ENCODE assay signal across 28 cellular contexts in the genomic region with DNA sequence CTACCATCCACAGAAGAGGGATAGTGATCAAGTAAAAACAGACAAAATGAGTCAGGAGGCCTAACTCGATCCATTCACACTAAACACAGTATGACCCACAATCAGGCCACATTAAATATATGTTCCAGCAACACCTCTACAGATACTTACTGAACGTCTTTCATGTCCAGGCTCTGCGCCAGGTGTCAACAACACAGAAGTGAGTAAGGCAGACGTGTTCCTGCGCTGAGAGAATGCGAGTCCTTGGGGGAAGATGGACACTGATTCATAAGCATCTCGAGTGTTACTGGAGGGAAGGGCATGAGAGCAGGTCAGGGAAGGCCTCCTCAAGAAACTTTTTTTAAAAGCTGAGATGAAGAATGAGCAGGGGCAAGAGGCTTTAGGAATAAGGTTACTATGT.
DNase-seq lines count a peak whose midpoint lies in the region; ATAC-seq and TF ChIP-seq lines count a peak whose summit lies in the region.
"Had no signal": no experiment of that assay in that cellular context is flagged by ENCODE, and none has a peak within 500 bp of the region (broad histone marks: within the 10 kb centered on the region; RNA-seq: fewer than 3 reads in every experiment).

No MANE protein-coding gene starts in this region.

- H3K36me3 ChIP-seq in breast epithelium (no peaks in the 10 kb centered on the region), colonic mucosa (no peaks in the 10 kb centered on the region), mucosa of descending colon (ENCODE audit: low read depth) (no peaks in the 10 kb centered on the region)
- H3K36me3 ChIP-seq: left ventricle myocardium inferior had no signal

- intact Hi-C loops in MCF 10A (cut with micrococcal nuclease), result no loop called here
- intact Hi-C loops in breast epithelium (cut with DNase I; ENCODE audit: low total_unique reads), result no loop called here
- intact Hi-C loops in colonic mucosa (cut with DNase I), result no loop called here
- intact Hi-C loops in mucosa of descending colon (cut with DNase I, micrococcal nuclease), result no loop called here
- intact Hi-C loops in activated CD4-positive, alpha-beta memory T cell treated with anti-CD3 and anti-CD28 coated beads for 36 hours (cut with micrococcal nuclease), result no loop called here

- H3K4me1 ChIP-seq in breast epithelium, result no peaks in the 10 kb centered on the region
- no peaks in the 10 kb centered on the region for H3K4me1 ChIP-seq in colonic mucosa
- peaks cover 5% of the 10 kb centered on the region for H3K4me1 ChIP-seq in mucosa of descending colon (ENCODE audit: low read depth)
- H3K4me1 ChIP-seq: left ventricle myocardium inferior had no signal

- H3K9me3 ChIP-seq in breast epithelium, result no peaks in the 10 kb centered on the region
- no peaks in the 10 kb centered on the region for H3K9me3 ChIP-seq in colonic mucosa
- H3K9me3 ChIP-seq in mucosa of descending colon, result no peaks in the 10 kb centered on the region
- H3K9me3 ChIP-seq: body of pancreas, left ventricle myocardium inferior had no signal

- H3K27me3 ChIP-seq in breast epithelium (no peaks in the 10 kb centered on the region), colonic mucosa (no peaks in the 10 kb centered on the region)
- H3K27me3 ChIP-seq: body of pancreas had no signal

- H3K27ac ChIP-seq in breast epithelium (no peak overlapping the region), colonic mucosa (peak overlapping the region; percentile 60)
- H3K27ac ChIP-seq: body of pancreas, C4-2B, left ventricle myocardium inferior, SK-N-MC had no signal

- DNase-seq in MCF 10A (ENCODE audit: unreplicated experiment), result peak; percentile 88
- no peak for DNase-seq in breast epithelium (ENCODE audit: low spot score in 2 of 2)
- DNase-seq in colonic mucosa, result peak; percentile 37
- peak; percentile 40 to 48 (median 41) for DNase-seq in mucosa of descending colon
- no peak for DNase-seq in activated T-cell treated with anti-CD3 and anti-CD28 coated beads, Interleukin-2, amount 50 U/mL, for 1 hour
- DNase-seq in DMS153 (lab: John Stamatoyannopoulos, UW), result no peak
- DNase-seq in activated CD4-positive, alpha-beta memory T cell treated with anti-CD3 and anti-CD28 coated beads for 36 hours, result no peak
- DNase-seq: activated CD4-positive, alpha-beta T cell treated with anti-CD3 and anti-CD28 coated beads, Interleukin-2, amount 50 U/mL, for 48 hours; activated CD4-positive, CD25-positive, alpha-beta regulatory T cell treated with anti-CD3 and anti-CD28 coated beads, Interleukin-2, amount 50 U/mL, for 72 hours; activated CD8-positive, alpha-beta memory T cell treated with anti-CD3 and anti-CD28 coated beads, Interleukin-2, amount 50 U/mL, for 4 hours; activated naive CD4-positive, alpha-beta T cell treated with anti-CD3 and anti-CD28 coated beads for 36 hours; body of pancreas; cerebellar nuclear complex; COR-L47; GDM1; hypothalamus; left ventricle myocardium inferior; mesendoderm; NCI-H2107; occipital lobe; T-helper 17 cell had no signal

- no peak overlapping the region for H3K9ac ChIP-seq in colonic mucosa (ENCODE audit: low read depth in 2 of 2, low read length in 2 of 2)

- H3K4me3 Mint-ChIP-seq in MCF 10A (ENCODE audit: unreplicated experiment), result no peak overlapping the region
- H3K4me3 Mint-ChIP-seq in activated CD4-positive, alpha-beta memory T cell treated with anti-CD3 and anti-CD28 coated beads for 36 hours, result no peak overlapping the region
- H3K4me3 Mint-ChIP-seq: activated naive CD4-positive, alpha-beta T cell treated with anti-CD3 and anti-CD28 coated beads for 36 hours; activated T-helper 1 cell treated with anti-CD3 and anti-CD28 coated beads, Interleukin-12 subunit alpha, Interleukin-12 subunit beta, Interleukin-2, Interleukin-4 antibody, amounts not matched to agents 30 ng/mL and 10 ng/mL and 1 ng/mL, durations not matched to agents 14 hours and 24 hours and 36 hours; IgD-negative memory B cell; stimulated activated effector memory CD8-positive, alpha-beta T cell treated with anti-CD3 and anti-CD28 coated beads, Interleukin-12 subunit alpha, Interleukin-12 subunit beta, amount 100 ng/mL, for 72 hours; T-helper 17 cell; type B pancreatic cell had no signal

- peaks cover 15% of the 10 kb centered on the region for H3K4me1 Mint-ChIP-seq in MCF 10A (ENCODE audit: insufficient read depth, unreplicated experiment)
- no peaks in the 10 kb centered on the region for H3K4me1 Mint-ChIP-seq in activated CD4-positive, alpha-beta memory T cell treated with anti-CD3 and anti-CD28 coated beads for 36 hours (ENCODE audit: low read depth)
- H3K4me1 Mint-ChIP-seq: IgD-negative memory B cell; stimulated activated effector memory CD8-positive, alpha-beta T cell treated with anti-CD3 and anti-CD28 coated beads, Interleukin-12 subunit alpha, Interleukin-12 subunit beta, amount 100 ng/mL, for 72 hours; T-helper 17 cell had no signal

- ATAC-seq in mucosa of descending colon, result peak; percentile 75
- ATAC-seq in GM19452 (IDR thresholded peaks at IDR 0.05; ENCODE audit: unreplicated experiment), result no peak
- ATAC-seq: body of pancreas; stimulated activated effector memory CD8-positive, alpha-beta T cell treated with anti-CD3 and anti-CD28 coated beads, Interleukin-12 subunit alpha, Interleukin-12 subunit beta, amount 100 ng/mL, for 72 hours; T-helper 17 cell had no signal

- CTCF ChIA-PET in MCF 10A (lab: Yijun Ruan, JAX), result interaction anchor here (0.8 to 1.4 kb wide), 7 partner anchors 8 to 75 kb away, joined by 3 to 6 read pairs (median 4); no protein-coding TSS in a partner anchor
- CTCF ChIA-PET in activated CD4-positive, alpha-beta memory T cell treated with anti-CD3 and anti-CD28 coated beads for 36 hours (lab: Charles Lee), result interaction anchor here (0.7 to 1.2 kb wide), 3 partner anchors 11 to 250 kb away, joined by 3 read pairs; no protein-coding TSS in a partner anchor

- POLR2A ChIA-PET in MCF 10A (lab: Yijun Ruan, JAX), result interaction anchor here (0.7 to 1.7 kb wide), 4 partner anchors 10 to 36 kb away, joined by 3 to 7 read pairs (median 3); no protein-coding TSS in a partner anchor
- POLR2A ChIA-PET in activated CD4-positive, alpha-beta memory T cell treated with anti-CD3 and anti-CD28 coated beads for 36 hours (lab: Charles Lee), result no interaction called here

- peaks cover 6% of the 10 kb centered on the region for H3K9me3 Mint-ChIP-seq in MCF 10A (ENCODE audit: unreplicated experiment)
- no peaks in the 10 kb centered on the region for H3K9me3 Mint-ChIP-seq in activated CD4-positive, alpha-beta memory T cell treated with anti-CD3 and anti-CD28 coated beads for 36 hours
- H3K9me3 Mint-ChIP-seq: activated naive CD4-positive, alpha-beta T cell treated with anti-CD3 and anti-CD28 coated beads for 36 hours; activated T-helper 1 cell treated with anti-CD3 and anti-CD28 coated beads, Interleukin-12 subunit alpha, Interleukin-12 subunit beta, Interleukin-2, Interleukin-4 antibody, amounts not matched to agents 30 ng/mL and 10 ng/mL and 1 ng/mL, durations not matched to agents 14 hours and 24 hours and 36 hours; stimulated activated effector memory CD8-positive, alpha-beta T cell treated with anti-CD3 and anti-CD28 coated beads, Interleukin-12 subunit alpha, Interleukin-12 subunit beta, amount 100 ng/mL, for 72 hours had no signal

- H3K36me3 Mint-ChIP-seq in MCF 10A (ENCODE audit: insufficient read depth, unreplicated experiment), result no peaks in the 10 kb centered on the region
- no peaks in the 10 kb centered on the region for H3K36me3 Mint-ChIP-seq in activated CD4-positive, alpha-beta memory T cell treated with anti-CD3 and anti-CD28 coated beads for 36 hours
- H3K36me3 Mint-ChIP-seq: stimulated activated effector memory CD8-positive, alpha-beta T cell treated with anti-CD3 and anti-CD28 coated beads, Interleukin-12 subunit alpha, Interleukin-12 subunit beta, amount 100 ng/mL, for 72 hours; type B pancreatic cell had no signal

- no peak for TF ChIP-seq CTCF in MCF 10A (IDR thresholded peaks at IDR 0.05; ENCODE audit: unreplicated experiment)
- TF ChIP-seq CTCF in breast epithelium (IDR thresholded peaks at IDR 0.05), result no peak
- no peak for TF ChIP-seq CTCF in colonic mucosa (IDR thresholded peaks at IDR 0.05)
- no peak for TF ChIP-seq CTCF in mucosa of descending colon (IDR thresholded peaks at IDR 0.05)

- H3K4me3 ChIP-seq in breast epithelium, result no peak overlapping the region
- no peak overlapping the region for H3K4me3 ChIP-seq in colonic mucosa
- no peak overlapping the region for H3K4me3 ChIP-seq in mucosa of descending colon
- H3K4me3 ChIP-seq: body of pancreas, left ventricle myocardium inferior, SK-N-MC had no signal

- no peak for TF ChIP-seq POLR2A in breast epithelium (IDR thresholded peaks at IDR 0.05)

- BruUV-seq in MCF 10A (replicated peaks; lab: Mats Ljungman, UMichigan), result no TSS peak

- H3K27ac Mint-ChIP-seq in MCF 10A (ENCODE audit: low read depth, unreplicated experiment), result no peak overlapping the region
- H3K27ac Mint-ChIP-seq in activated CD4-positive, alpha-beta memory T cell treated with anti-CD3 and anti-CD28 coated beads for 36 hours, result no peak overlapping the region
- H3K27ac Mint-ChIP-seq: activated naive CD4-positive, alpha-beta T cell treated with anti-CD3 and anti-CD28 coated beads for 36 hours; activated T-helper 1 cell treated with anti-CD3 and anti-CD28 coated beads, Interleukin-12 subunit alpha, Interleukin-12 subunit beta, Interleukin-2, Interleukin-4 antibody, amounts not matched to agents 30 ng/mL and 10 ng/mL and 1 ng/mL, durations not matched to agents 14 hours and 24 hours and 36 hours; IgD-negative memory B cell; stimulated activated effector memory CD8-positive, alpha-beta T cell treated with anti-CD3 and anti-CD28 coated beads, Interleukin-12 subunit alpha, Interleukin-12 subunit beta, amount 100 ng/mL, for 72 hours; T-helper 17 cell; type B pancreatic cell had no signal

- no peaks in the 10 kb centered on the region for H3K27me3 Mint-ChIP-seq in MCF 10A (ENCODE audit: insufficient read depth, unreplicated experiment)
- peaks cover 12% of the 10 kb centered on the region for H3K27me3 Mint-ChIP-seq in activated CD4-positive, alpha-beta memory T cell treated with anti-CD3 and anti-CD28 coated beads for 36 hours

Comparison
In these comparisons a context has a peak if more than half of its experiments do, and no peak if none do; other contexts are left out.
1. DNase-seq: peak in MCF 10A (single experiment), colonic mucosa (single experiment) and mucosa of descending colon (3 of 3); none in breast epithelium (0 of 2), activated T-cell treated with anti-CD3 and anti-CD28 coated beads, Interleukin-2, amount 50 U/mL, for 1 hour (single experiment), DMS153 (single experiment) and activated CD4-positive, alpha-beta memory T cell treated with anti-CD3 and anti-CD28 coated beads for 36 hours (single experiment).